In the genomic region with DNA sequence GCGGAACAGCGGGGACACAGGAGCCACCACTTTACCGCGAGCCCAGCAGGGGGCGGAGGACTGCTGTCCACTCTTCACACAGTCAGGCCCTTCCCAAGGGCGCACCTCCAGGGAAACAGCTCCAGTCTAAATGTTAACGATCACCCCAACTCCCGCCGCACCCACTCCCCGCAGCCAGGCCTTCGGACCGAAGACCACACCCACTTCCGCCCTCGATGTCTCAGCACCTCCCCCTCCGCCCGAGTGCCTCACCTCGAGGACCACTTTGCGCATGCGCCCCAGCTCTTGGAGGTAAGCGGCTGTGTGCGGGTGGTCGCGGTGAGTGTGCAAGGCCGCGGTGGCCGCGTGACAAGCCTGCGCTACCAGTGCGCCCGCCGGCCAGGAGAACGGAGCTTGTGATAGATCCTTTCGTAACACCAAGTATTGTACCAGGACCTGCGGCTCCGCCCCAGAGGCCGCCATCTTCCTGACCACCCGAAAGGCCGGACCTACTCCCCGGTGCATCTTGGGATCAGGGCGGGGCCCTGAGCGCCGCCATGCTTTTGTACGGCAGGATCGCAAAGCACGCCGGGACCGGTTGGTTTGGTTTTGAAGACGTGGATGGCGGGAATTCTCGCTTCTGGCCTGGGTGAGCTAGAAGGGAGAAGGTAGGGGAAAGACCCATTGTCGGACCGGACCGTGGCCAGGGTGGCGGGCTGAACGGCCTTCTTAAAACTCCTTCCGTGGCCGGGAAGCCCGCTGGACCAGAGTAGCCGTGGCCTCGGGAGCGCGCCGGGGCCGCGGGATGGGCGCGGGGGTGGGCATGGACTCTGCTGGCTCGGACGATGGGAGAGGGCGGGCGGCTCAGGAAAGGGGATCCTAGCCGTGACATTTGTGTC, we compare ENCODE assay signal across 1 cellular context.
A peak's percentile ranks its signal among the peaks of the same experiment; 100 is the strongest.
TF ChIP-seq lines count a peak whose summit lies in the region.

A gene with protein sequence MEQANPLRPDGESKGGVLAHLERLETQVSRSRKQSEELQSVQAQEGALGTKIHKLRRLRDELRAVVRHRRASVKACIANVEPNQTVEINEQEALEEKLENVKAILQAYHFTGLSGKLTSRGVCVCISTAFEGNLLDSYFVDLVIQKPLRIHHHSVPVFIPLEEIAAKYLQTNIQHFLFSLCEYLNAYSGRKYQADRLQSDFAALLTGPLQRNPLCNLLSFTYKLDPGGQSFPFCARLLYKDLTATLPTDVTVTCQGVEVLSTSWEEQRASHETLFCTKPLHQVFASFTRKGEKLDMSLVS (plus strand): TSS at position 552 of the 878 bp plus-strand sequence. CDS start 495 bp downstream, outside the sequence.
A gene with protein sequence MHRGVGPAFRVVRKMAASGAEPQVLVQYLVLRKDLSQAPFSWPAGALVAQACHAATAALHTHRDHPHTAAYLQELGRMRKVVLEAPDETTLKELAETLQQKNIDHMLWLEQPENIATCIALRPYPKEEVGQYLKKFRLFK (minus strand): TSS at position 518 of the 878 bp plus-strand sequence. CDS start 14 bp downstream, at position 504.

TF ChIP-seq in HepG2, 621 proteins besides CTCF, POLR2A, EP300 and RAD21 (continued from another document and continues in another):
- TF ChIP-seq, protein P1, sequence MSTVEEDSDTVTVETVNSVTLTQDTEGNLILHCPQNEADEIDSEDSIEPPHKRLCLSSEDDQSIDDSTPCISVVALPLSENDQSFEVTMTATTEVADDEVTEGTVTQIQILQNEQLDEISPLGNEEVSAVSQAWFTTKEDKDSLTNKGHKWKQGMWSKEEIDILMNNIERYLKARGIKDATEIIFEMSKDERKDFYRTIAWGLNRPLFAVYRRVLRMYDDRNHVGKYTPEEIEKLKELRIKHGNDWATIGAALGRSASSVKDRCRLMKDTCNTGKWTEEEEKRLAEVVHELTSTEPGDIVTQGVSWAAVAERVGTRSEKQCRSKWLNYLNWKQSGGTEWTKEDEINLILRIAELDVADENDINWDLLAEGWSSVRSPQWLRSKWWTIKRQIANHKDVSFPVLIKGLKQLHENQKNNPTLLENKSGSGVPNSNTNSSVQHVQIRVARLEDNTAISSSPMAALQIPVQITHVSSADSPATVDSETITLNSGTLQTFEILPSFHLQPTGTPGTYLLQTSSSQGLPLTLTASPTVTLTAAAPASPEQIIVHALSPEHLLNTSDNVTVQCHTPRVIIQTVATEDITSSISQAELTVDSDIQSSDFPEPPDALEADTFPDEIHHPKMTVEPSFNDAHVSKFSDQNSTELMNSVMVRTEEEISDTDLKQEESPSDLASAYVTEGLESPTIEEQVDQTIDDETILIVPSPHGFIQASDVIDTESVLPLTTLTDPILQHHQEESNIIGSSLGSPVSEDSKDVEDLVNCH (CRISPR knock-in tag; IDR thresholded peaks at IDR 0.05) = no peak
- TF ChIP-seq NCOA2 (CRISPR knock-in tag; IDR thresholded peaks at IDR 0.05) (peak; percentile 63), REXO4 (CRISPR knock-in tag; IDR thresholded peaks at IDR 0.05; ENCODE audit: borderline replicate concordance) (peak; percentile 90; the same call in 1 of the 2 replicates), NBN (conservative IDR thresholded peaks at IDR 0.05) (no peak), ZNF629 (CRISPR knock-in tag; conservative IDR thresholded peaks at IDR 0.05) (peak; percentile 3; the same call in 1 of the 2 replicates), MTA1 (CRISPR knock-in tag; IDR thresholded peaks at IDR 0.05; ENCODE audit: borderline replicate concordance) (peak; percentile 83; the same call in 1 of the 2 replicates), NFIB (CRISPR knock-in tag; IDR thresholded peaks at IDR 0.05; ENCODE audit: borderline replicate concordance) (no peak), ZNF788 (CRISPR knock-in tag; IDR thresholded peaks at IDR 0.05; ENCODE audit: borderline replicate concordance) (peak; percentile 93), ONECUT2 (CRISPR knock-in tag; IDR thresholded peaks at IDR 0.05) (no peak; the same call in 1 of the 2 replicates), ARNT (IDR thresholded peaks at IDR 0.05) (no peak), ZNF607 (CRISPR knock-in tag; IDR thresholded peaks at IDR 0.05; ENCODE audit: borderline replicate concordance) (peak; percentile 60; the same call in 1 of the 2 replicates), KLF13 (CRISPR knock-in tag; IDR thresholded peaks at IDR 0.05) (no peak; the same call in 1 of the 2 replicates), SRSF9 (IDR thresholded peaks at IDR 0.05; ENCODE audit: borderline replicate concordance, insufficient read depth, low read depth, low read length, poor library complexity, severe bottlenecking) (no peak), ZNF138 (CRISPR knock-in tag; IDR thresholded peaks at IDR 0.05; ENCODE audit: low read depth) (0 out of 2 replicates have a peak, but pooled peaks have one; percentile 56)
- TF ChIP-seq, protein P2, sequence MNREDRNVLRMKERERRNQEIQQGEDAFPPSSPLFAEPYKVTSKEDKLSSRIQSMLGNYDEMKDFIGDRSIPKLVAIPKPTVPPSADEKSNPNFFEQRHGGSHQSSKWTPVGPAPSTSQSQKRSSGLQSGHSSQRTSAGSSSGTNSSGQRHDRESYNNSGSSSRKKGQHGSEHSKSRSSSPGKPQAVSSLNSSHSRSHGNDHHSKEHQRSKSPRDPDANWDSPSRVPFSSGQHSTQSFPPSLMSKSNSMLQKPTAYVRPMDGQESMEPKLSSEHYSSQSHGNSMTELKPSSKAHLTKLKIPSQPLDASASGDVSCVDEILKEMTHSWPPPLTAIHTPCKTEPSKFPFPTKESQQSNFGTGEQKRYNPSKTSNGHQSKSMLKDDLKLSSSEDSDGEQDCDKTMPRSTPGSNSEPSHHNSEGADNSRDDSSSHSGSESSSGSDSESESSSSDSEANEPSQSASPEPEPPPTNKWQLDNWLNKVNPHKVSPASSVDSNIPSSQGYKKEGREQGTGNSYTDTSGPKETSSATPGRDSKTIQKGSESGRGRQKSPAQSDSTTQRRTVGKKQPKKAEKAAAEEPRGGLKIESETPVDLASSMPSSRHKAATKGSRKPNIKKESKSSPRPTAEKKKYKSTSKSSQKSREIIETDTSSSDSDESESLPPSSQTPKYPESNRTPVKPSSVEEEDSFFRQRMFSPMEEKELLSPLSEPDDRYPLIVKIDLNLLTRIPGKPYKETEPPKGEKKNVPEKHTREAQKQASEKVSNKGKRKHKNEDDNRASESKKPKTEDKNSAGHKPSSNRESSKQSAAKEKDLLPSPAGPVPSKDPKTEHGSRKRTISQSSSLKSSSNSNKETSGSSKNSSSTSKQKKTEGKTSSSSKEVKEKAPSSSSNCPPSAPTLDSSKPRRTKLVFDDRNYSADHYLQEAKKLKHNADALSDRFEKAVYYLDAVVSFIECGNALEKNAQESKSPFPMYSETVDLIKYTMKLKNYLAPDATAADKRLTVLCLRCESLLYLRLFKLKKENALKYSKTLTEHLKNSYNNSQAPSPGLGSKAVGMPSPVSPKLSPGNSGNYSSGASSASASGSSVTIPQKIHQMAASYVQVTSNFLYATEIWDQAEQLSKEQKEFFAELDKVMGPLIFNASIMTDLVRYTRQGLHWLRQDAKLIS (CRISPR knock-in tag; IDR thresholded peaks at IDR 0.05) = no peak; the same call in 1 of the 2 replicates
- TF ChIP-seq, protein P3, sequence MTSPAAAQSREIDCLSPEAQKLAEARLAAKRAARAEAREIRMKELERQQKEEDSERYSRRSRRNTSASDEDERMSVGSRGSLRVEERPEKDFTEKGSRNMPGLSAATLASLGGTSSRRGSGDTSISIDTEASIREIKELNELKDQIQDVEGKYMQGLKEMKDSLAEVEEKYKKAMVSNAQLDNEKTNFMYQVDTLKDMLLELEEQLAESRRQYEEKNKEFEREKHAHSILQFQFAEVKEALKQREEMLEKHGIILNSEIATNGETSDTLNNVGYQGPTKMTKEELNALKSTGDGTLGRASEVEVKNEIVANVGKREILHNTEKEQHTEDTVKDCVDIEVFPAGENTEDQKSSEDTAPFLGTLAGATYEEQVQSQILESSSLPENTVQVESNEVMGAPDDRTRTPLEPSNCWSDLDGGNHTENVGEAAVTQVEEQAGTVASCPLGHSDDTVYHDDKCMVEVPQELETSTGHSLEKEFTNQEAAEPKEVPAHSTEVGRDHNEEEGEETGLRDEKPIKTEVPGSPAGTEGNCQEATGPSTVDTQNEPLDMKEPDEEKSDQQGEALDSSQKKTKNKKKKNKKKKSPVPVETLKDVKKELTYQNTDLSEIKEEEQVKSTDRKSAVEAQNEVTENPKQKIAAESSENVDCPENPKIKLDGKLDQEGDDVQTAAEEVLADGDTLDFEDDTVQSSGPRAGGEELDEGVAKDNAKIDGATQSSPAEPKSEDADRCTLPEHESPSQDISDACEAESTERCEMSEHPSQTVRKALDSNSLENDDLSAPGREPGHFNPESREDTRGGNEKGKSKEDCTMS (CRISPR knock-in tag; conservative IDR thresholded peaks at IDR 0.05) = no peak
- TF ChIP-seq, protein P4, sequence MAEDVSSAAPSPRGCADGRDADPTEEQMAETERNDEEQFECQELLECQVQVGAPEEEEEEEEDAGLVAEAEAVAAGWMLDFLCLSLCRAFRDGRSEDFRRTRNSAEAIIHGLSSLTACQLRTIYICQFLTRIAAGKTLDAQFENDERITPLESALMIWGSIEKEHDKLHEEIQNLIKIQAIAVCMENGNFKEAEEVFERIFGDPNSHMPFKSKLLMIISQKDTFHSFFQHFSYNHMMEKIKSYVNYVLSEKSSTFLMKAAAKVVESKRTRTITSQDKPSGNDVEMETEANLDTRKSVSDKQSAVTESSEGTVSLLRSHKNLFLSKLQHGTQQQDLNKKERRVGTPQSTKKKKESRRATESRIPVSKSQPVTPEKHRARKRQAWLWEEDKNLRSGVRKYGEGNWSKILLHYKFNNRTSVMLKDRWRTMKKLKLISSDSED (CRISPR knock-in tag; IDR thresholded peaks at IDR 0.05) = peak; percentile 74; the same call in 1 of the 2 replicates
- TF ChIP-seq, protein P5, sequence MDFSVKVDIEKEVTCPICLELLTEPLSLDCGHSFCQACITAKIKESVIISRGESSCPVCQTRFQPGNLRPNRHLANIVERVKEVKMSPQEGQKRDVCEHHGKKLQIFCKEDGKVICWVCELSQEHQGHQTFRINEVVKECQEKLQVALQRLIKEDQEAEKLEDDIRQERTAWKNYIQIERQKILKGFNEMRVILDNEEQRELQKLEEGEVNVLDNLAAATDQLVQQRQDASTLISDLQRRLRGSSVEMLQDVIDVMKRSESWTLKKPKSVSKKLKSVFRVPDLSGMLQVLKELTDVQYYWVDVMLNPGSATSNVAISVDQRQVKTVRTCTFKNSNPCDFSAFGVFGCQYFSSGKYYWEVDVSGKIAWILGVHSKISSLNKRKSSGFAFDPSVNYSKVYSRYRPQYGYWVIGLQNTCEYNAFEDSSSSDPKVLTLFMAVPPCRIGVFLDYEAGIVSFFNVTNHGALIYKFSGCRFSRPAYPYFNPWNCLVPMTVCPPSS (IDR thresholded peaks at IDR 0.05) = no peak
- TF ChIP-seq, protein P6, sequence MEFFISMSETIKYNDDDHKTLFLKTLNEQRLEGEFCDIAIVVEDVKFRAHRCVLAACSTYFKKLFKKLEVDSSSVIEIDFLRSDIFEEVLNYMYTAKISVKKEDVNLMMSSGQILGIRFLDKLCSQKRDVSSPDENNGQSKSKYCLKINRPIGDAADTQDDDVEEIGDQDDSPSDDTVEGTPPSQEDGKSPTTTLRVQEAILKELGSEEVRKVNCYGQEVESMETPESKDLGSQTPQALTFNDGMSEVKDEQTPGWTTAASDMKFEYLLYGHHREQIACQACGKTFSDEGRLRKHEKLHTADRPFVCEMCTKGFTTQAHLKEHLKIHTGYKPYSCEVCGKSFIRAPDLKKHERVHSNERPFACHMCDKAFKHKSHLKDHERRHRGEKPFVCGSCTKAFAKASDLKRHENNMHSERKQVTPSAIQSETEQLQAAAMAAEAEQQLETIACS (CRISPR knock-in tag; IDR thresholded peaks at IDR 0.05) = peak; percentile 78
- TF ChIP-seq, protein P7, sequence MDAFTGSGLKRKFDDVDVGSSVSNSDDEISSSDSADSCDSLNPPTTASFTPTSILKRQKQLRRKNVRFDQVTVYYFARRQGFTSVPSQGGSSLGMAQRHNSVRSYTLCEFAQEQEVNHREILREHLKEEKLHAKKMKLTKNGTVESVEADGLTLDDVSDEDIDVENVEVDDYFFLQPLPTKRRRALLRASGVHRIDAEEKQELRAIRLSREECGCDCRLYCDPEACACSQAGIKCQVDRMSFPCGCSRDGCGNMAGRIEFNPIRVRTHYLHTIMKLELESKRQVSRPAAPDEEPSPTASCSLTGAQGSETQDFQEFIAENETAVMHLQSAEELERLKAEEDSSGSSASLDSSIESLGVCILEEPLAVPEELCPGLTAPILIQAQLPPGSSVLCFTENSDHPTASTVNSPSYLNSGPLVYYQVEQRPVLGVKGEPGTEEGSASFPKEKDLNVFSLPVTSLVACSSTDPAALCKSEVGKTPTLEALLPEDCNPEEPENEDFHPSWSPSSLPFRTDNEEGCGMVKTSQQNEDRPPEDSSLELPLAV (CRISPR knock-in tag; conservative IDR thresholded peaks at IDR 0.05; ENCODE audit: low read depth) = no peak; the same call in 1 of the 2 replicates
- TF ChIP-seq, protein P8, sequence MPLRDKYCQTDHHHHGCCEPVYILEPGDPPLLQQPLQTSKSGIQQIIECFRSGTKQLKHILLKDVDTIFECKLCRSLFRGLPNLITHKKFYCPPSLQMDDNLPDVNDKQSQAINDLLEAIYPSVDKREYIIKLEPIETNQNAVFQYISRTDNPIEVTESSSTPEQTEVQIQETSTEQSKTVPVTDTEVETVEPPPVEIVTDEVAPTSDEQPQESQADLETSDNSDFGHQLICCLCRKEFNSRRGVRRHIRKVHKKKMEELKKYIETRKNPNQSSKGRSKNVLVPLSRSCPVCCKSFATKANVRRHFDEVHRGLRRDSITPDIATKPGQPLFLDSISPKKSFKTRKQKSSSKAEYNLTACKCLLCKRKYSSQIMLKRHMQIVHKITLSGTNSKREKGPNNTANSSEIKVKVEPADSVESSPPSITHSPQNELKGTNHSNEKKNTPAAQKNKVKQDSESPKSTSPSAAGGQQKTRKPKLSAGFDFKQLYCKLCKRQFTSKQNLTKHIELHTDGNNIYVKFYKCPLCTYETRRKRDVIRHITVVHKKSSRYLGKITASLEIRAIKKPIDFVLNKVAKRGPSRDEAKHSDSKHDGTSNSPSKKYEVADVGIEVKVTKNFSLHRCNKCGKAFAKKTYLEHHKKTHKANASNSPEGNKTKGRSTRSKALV (CRISPR knock-in tag; IDR thresholded peaks at IDR 0.05) = peak; percentile 40; the same call in 1 of the 2 replicates
- TF ChIP-seq, protein P9, sequence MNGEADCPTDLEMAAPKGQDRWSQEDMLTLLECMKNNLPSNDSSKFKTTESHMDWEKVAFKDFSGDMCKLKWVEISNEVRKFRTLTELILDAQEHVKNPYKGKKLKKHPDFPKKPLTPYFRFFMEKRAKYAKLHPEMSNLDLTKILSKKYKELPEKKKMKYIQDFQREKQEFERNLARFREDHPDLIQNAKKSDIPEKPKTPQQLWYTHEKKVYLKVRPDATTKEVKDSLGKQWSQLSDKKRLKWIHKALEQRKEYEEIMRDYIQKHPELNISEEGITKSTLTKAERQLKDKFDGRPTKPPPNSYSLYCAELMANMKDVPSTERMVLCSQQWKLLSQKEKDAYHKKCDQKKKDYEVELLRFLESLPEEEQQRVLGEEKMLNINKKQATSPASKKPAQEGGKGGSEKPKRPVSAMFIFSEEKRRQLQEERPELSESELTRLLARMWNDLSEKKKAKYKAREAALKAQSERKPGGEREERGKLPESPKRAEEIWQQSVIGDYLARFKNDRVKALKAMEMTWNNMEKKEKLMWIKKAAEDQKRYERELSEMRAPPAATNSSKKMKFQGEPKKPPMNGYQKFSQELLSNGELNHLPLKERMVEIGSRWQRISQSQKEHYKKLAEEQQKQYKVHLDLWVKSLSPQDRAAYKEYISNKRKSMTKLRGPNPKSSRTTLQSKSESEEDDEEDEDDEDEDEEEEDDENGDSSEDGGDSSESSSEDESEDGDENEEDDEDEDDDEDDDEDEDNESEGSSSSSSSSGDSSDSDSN (CRISPR knock-in tag; IDR thresholded peaks at IDR 0.05) = peak; percentile 80
- TF ChIP-seq, protein P10, sequence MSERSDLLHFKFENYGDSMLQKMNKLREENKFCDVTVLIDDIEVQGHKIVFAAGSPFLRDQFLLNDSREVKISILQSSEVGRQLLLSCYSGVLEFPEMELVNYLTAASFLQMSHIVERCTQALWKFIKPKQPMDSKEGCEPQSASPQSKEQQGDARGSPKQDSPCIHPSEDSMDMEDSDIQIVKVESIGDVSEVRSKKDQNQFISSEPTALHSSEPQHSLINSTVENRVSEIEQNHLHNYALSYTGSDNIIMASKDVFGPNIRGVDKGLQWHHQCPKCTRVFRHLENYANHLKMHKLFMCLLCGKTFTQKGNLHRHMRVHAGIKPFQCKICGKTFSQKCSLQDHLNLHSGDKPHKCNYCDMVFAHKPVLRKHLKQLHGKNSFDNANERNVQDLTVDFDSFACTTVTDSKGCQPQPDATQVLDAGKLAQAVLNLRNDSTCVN (CRISPR knock-in tag; IDR thresholded peaks at IDR 0.05; ENCODE audit: borderline replicate concordance) = no peak; the same call in 1 of the 2 replicates
